Comparison of ENCODE assay signal across 9 cellular contexts in genomic region chr17:38741853-38742421, GRCh38. TPM values are rescaled to one million over a fixed set of nuclear protein-coding genes. Genes with fewer than 3 reads are reported as not detected.
A peak's percentile ranks its signal among the peaks of the same experiment; 100 is the strongest.
DNase-seq lines count a peak whose midpoint lies in the region; ATAC-seq and TF ChIP-seq lines count a peak whose summit lies in the region.
"Had no signal": no experiment of that assay in that cellular context is flagged by ENCODE, and none has a peak within 500 bp of the region (broad histone marks: within the 10 kb centered on the region; RNA-seq: fewer than 3 reads in every experiment).

No MANE protein-coding gene starts in this region.

- H3K27me3 ChIP-seq in fibroblast of lung (ENCODE audit: control insufficient read depth, insufficient read depth, low read length) = no peaks in the 10 kb centered on the region

- H3K9me3 Mint-ChIP-seq in natural killer cell = no peaks in the 10 kb centered on the region

- H2AFZ ChIP-seq in OCI-LY7 (ENCODE audit: low read length) = no peak overlapping the region
- no peak overlapping the region for H2AFZ ChIP-seq in fibroblast of lung (ENCODE audit: low read length)

- peaks cover 25 to 26% of the 10 kb centered on the region in 2 donors for H3K27me3 Mint-ChIP-seq in natural killer cell (ENCODE audit: low read depth in 2 of 2)

- ATAC-seq in omental fat pad (ENCODE audit: low FRiP score) = peak; percentile 26
- ATAC-seq in natural killer cell = no peak
- no peak for ATAC-seq in GM19328 (IDR thresholded peaks at IDR 0.05; ENCODE audit: unreplicated experiment)

- peak; percentile 40 for DNase-seq in AG08395 (ENCODE audit: low spot score)
- no peak for DNase-seq in OCI-LY7 (ENCODE audit: low spot score)
- no peak for DNase-seq in fibroblast of lung (ENCODE audit: low read depth in 2 of 2)
- DNase-seq in omental fat pad (ENCODE audit: low spot score) = no peak
- no peak for DNase-seq in OCI-M1 (lab: John Stamatoyannopoulos, UW)
- no peak for DNase-seq in lower leg skin (ENCODE audit: low spot score in 2 of 2)
- DNase-seq in natural killer cell = no peak
- DNase-seq: CD4-positive, CD25-positive, alpha-beta regulatory T cell had no signal

- peaks cover 0 to 5% of the 10 kb centered on the region in 2 donors for H3K4me1 Mint-ChIP-seq in natural killer cell

- intact Hi-C loops in OCI-LY7 (cut with micrococcal nuclease; ENCODE audit: unreplicated experiment) = no loop called here
- intact Hi-C loops in lower leg skin (cut with DNase I; ENCODE audit: low total_unique reads) = no loop called here
- intact Hi-C loops in natural killer cell (cut with micrococcal nuclease) = no loop called here

- H4K20me1 ChIP-seq in OCI-LY7 (ENCODE audit: insufficient read depth, low read length) (no peaks in the 10 kb centered on the region), fibroblast of lung (ENCODE audit: control insufficient read depth, extremely low read depth, insufficient read depth, low read length) (no peaks in the 10 kb centered on the region)

- H3K9me2 ChIP-seq in OCI-LY7 (ENCODE audit: insufficient read depth, low read length) = no peaks in the 10 kb centered on the region

- H3K4me2 ChIP-seq in OCI-LY7 (ENCODE audit: low read length) (peak overlapping the region; percentile 80), fibroblast of lung (ENCODE audit: extremely low read depth, insufficient read depth, low read length) (peak overlapping the region; percentile 33)

- 28 to 31% methylated on average over 8 of the region's 8 CpGs for WGBS in lower leg skin, 2 donors

- H3K4me1 ChIP-seq in OCI-LY7 (ENCODE audit: insufficient read depth, low read length, poor library complexity, severe bottlenecking) (peaks cover 55% of the 10 kb centered on the region), fibroblast of lung (ENCODE audit: control insufficient read depth, extremely low read depth, insufficient read depth, low read length) (peaks cover 22% of the 10 kb centered on the region)

- TF ChIP-seq POLR2A in lower leg skin (IDR thresholded peaks at IDR 0.05) = no peak

- H3K4me3 ChIP-seq in OCI-LY7 (ENCODE audit: low read depth, low read length, poor library complexity, severe bottlenecking) (no peak overlapping the region), fibroblast of lung (replicated peaks in 1 of 4; ENCODE audit: control extremely low read depth in 1 of 4, insufficient read depth in 1 of 4, low read depth in 3 of 4, low read length in 4 of 4) (no peak overlapping the region), lower leg skin (ENCODE audit: low read depth, poor library complexity, severe bottlenecking) (no peak overlapping the region)

- TF ChIP-seq CTCF in OCI-LY7 (conservative IDR thresholded peaks at IDR 0.05; ENCODE audit: low read length) (no peak), fibroblast of lung (conservative IDR thresholded peaks at IDR 0.05 in 1 of 2, IDR thresholded peaks at IDR 0.05 in 1 of 2; ENCODE audit: low read depth in 1 of 2, low read length in 2 of 2) (no peak), omental fat pad (IDR thresholded peaks at IDR 0.05) (no peak), lower leg skin (IDR thresholded peaks at IDR 0.05) (no peak), natural killer cell (IDR thresholded peaks at IDR 0.05) (no peak)

- no peak overlapping the region for H3K27ac Mint-ChIP-seq in natural killer cell
- H3K27ac Mint-ChIP-seq: CD4-positive, CD25-positive, alpha-beta regulatory T cell had no signal

- no peaks in the 10 kb centered on the region for H3K9me3 ChIP-seq in OCI-LY7 (ENCODE audit: low read length)
- H3K9me3 ChIP-seq in fibroblast of lung (ENCODE audit: control insufficient read depth, insufficient read depth, low read depth, low read length) = no peaks in the 10 kb centered on the region

- BruUV-seq in OCI-LY7 (replicated peaks; lab: Mats Ljungman, UMichigan) = no TSS peak

- peaks cover 54% of the 10 kb centered on the region for H3K36me3 ChIP-seq in OCI-LY7 (ENCODE audit: insufficient read depth, low read length)
- H3K36me3 ChIP-seq in fibroblast of lung (ENCODE audit: control insufficient read depth, insufficient read depth, low read length) = peaks cover 17% of the 10 kb centered on the region

- no peaks in the 10 kb centered on the region for H3K36me3 Mint-ChIP-seq in natural killer cell

- POLR2A ChIA-PET in OCI-LY7 (lab: Charles Lee) = no interaction called here

- CTCF ChIA-PET in OCI-LY7 (lab: Charles Lee; ENCODE audit: unreplicated experiment) = interaction anchor here (1.0 kb wide), 1 partner anchor 35 kb away, joined by 3 read pairs; no protein-coding TSS in a partner anchor

- peak overlapping the region; percentile 56 for H3K9ac ChIP-seq in fibroblast of lung (ENCODE audit: insufficient read depth, low read length)

- H3K79me2 ChIP-seq in OCI-LY7 (ENCODE audit: insufficient read depth, low read depth, low read length) (peaks cover 63% of the 10 kb centered on the region), fibroblast of lung (ENCODE audit: control insufficient read depth, insufficient read depth, low read length) (peaks cover 63% of the 10 kb centered on the region)

- no peak overlapping the region for H3K4me3 Mint-ChIP-seq in natural killer cell

- H3K27ac ChIP-seq in OCI-LY7 (ENCODE audit: low read depth, low read length, poor library complexity, severe bottlenecking) = peak overlapping the region; percentile 26
- H3K27ac ChIP-seq in fibroblast of lung (ENCODE audit: insufficient read depth, low read length) = peak overlapping the region; percentile 83

RNA-seq across cellular contexts. Expression of gene PCGF2, which starts 6.2 kb away (rescaled TPM):
- 8.9 and 12.8 TPM in 2 replicates for total RNA-seq in OCI-LY7 (2014; rRNA removed; shearing (Covaris generic))
- 40.0 and 47.3 TPM in 2 replicates for total RNA-seq in OCI-LY7 (2022)
- 2.3 and 4.0 TPM in 2 replicates for total RNA-seq in fibroblast of lung
- polyA plus RNA-seq in fibroblast of lung = 8.0 and 10.5 TPM in 2 replicates
- 35.7 and 39.0 TPM in 2 replicates for polyA plus RNA-seq in fibroblast of lung (2012)
- 34.4 and 47.9 TPM in 2 replicates for polyA minus RNA-seq in fibroblast of lung (ENCODE audit: low replicate concordance)
- total RNA-seq in omental fat pad = 10 to 100 TPM in 1 of 4 donors, 1 to 10 TPM in 3; 3.2 to 17.0 (median 6.1) TPM
- total RNA-seq in lower leg skin = 10 to 100 TPM in 1 of 4 donors, 1 to 10 TPM in 3; 7.5 to 11.4 (median 8.6) TPM
- total RNA-seq in natural killer cell = under 1 TPM in 1 of 3 donors, not detected in 2; 0.12 TPM
- polyA plus RNA-seq: CD4-positive, CD25-positive, alpha-beta regulatory T cell had no signal

RNA-seq across cellular contexts. Expression of gene PSMB3, which starts 10.6 kb away (rescaled TPM):
- 290 and 348 TPM in 2 replicates for total RNA-seq in OCI-LY7 (2014; rRNA removed; shearing (Covaris generic))
- 231 and 246 TPM in 2 replicates for total RNA-seq in OCI-LY7 (2022)
- 215 and 299 TPM in 2 replicates for total RNA-seq in fibroblast of lung
- 210 and 334 TPM in 2 replicates for polyA plus RNA-seq in fibroblast of lung
- 196 and 333 TPM in 2 replicates for polyA plus RNA-seq in fibroblast of lung (2012)
- 291 and 439 TPM in 2 replicates for polyA minus RNA-seq in fibroblast of lung (ENCODE audit: low replicate concordance)
- total RNA-seq in omental fat pad = 100 to 1,000 TPM; 140 to 169 (median 155) TPM
- 100 to 1,000 TPM; 115 to 149 (median 139) TPM for total RNA-seq in lower leg skin
- 100 to 1,000 TPM; 102 to 129 (median 118) TPM for total RNA-seq in natural killer cell

RNA-seq across cellular contexts. Expression of gene CISD3, which starts 11.8 kb away (rescaled TPM):
- 11.4 and 13.4 TPM in 2 replicates for total RNA-seq in OCI-LY7 (2014; rRNA removed; shearing (Covaris generic))
- total RNA-seq in OCI-LY7 (2022) (24.9 and 25.1 TPM in 2 replicates), fibroblast of lung (4.0 and 4.4 TPM in 2 replicates), omental fat pad (10 to 100 TPM in 3 of 4 donors, 1 to 10 TPM in 1; 7.6 to 25.5 (median 15.7) TPM), lower leg skin (1 to 10 TPM; 3.7 to 7.8 (median 5.4) TPM), natural killer cell (10 to 100 TPM; 32.6 to 37.4 (median 33.9) TPM)
- 5.7 and 7.6 TPM in 2 replicates for polyA plus RNA-seq in fibroblast of lung
- polyA plus RNA-seq in fibroblast of lung (2012) = 26.6 and 36.9 TPM in 2 replicates
- 14.4 and 14.9 TPM in 2 replicates for polyA minus RNA-seq in fibroblast of lung (ENCODE audit: low replicate concordance)

RNA-seq across cellular contexts. Expression of gene MLLT6, which starts 36.9 kb away (rescaled TPM):
- total RNA-seq in OCI-LY7 (2014; rRNA removed; shearing (Covaris generic)) = 81.7 and 94.9 TPM in 2 replicates
- total RNA-seq in OCI-LY7 (2022) (174 and 175 TPM in 2 replicates), fibroblast of lung (17.7 and 20.0 TPM in 2 replicates), omental fat pad (100 to 1,000 TPM in 1 of 4 donors, 10 to 100 TPM in 3; 38.7 to 108 (median 54.8) TPM), lower leg skin (10 to 100 TPM; 46.1 to 85.0 (median 54.0) TPM), natural killer cell (100 to 1,000 TPM; 478 to 578 (median 485) TPM)
- polyA plus RNA-seq in fibroblast of lung = 14.3 and 15.4 TPM in 2 replicates
- polyA plus RNA-seq in fibroblast of lung (2012) = 14.2 and 18.2 TPM in 2 replicates
- polyA minus RNA-seq in fibroblast of lung (ENCODE audit: low replicate concordance) = 17.6 and 34.5 TPM in 2 replicates

RNA-seq across cellular contexts. Expression of gene PIP4K2B, which starts 57.4 kb away (rescaled TPM):
- total RNA-seq in OCI-LY7 (2014; rRNA removed; shearing (Covaris generic)) = 23.6 and 33.0 TPM in 2 replicates
- total RNA-seq in OCI-LY7 (2022) = 37.8 and 38.6 TPM in 2 replicates
- 38.5 and 43.8 TPM in 2 replicates for total RNA-seq in fibroblast of lung
- 30.6 and 33.5 TPM in 2 replicates for polyA plus RNA-seq in fibroblast of lung
- 34.7 and 34.9 TPM in 2 replicates for polyA plus RNA-seq in fibroblast of lung (2012)
- polyA minus RNA-seq in fibroblast of lung (ENCODE audit: low replicate concordance) = 54.0 and 77.6 TPM in 2 replicates
- 10 to 100 TPM; 25.7 to 79.0 (median 47.2) TPM for total RNA-seq in omental fat pad
- 10 to 100 TPM; 19.5 to 45.4 (median 33.6) TPM for total RNA-seq in lower leg skin
- total RNA-seq in natural killer cell = 10 to 100 TPM; 26.8 to 36.8 (median 36.3) TPM
